ENCODE assay signal across 19 cellular contexts in the genomic region with DNA sequence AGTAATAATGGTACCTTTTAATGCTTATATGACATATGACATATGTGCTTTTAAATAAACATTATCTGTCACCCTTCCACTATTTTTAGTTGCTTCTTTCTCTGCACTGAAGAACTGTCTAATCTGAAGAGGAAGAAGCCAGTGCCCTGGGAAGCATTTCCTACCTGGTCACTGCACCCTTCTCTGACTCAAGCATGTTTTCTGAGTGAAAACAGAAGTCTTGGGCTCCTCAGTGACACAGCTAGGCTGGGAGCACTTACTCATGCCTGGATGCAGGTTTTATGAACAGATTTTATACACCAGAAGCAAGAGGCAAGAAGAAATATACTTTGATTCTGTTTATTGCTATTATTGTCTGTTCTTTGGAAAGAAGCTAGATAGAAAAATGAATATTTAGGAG.
DNase-seq lines count a peak whose midpoint lies in the region; ATAC-seq and TF ChIP-seq lines count a peak whose summit lies in the region.
"Had no signal": no experiment of that assay in that cellular context is flagged by ENCODE, and none has a peak within 500 bp of the region (broad histone marks: within the 10 kb centered on the region; RNA-seq: fewer than 3 reads in every experiment).

No MANE protein-coding gene starts in this region.

- peaks cover 64% of the 10 kb centered on the region for H3K79me2 ChIP-seq in DOHH2 (ENCODE audit: control insufficient read depth, low read length)

- H3K27ac ChIP-seq in DOHH2 (ENCODE audit: low read depth, low read length): no peak overlapping the region
- peak overlapping the region; percentile 34; the same call in 1 of the 2 replicates for H3K27ac ChIP-seq in SK-N-MC
- H3K27ac ChIP-seq: A549 had no signal

- H3K9me3 Mint-ChIP-seq in nephron progenitor cell: no peaks in the 10 kb centered on the region

- H3K4me3 ChIP-seq in DOHH2 (ENCODE audit: low read length) (peak overlapping the region; percentile 19), SK-N-MC (no peak overlapping the region)
- H3K4me3 ChIP-seq: A549 had no signal

- H3K4me2 ChIP-seq in DOHH2 (ENCODE audit: low read length): peak overlapping the region; percentile 49
- H3K4me2 ChIP-seq: A549 had no signal

- H3K27me3 Mint-ChIP-seq in nephron progenitor cell (ENCODE audit: low read depth, poor library complexity): peaks cover 2% of the 10 kb centered on the region

- H3K9me3 ChIP-seq in DOHH2 (ENCODE audit: control insufficient read depth, insufficient read depth, low read length) (no peaks in the 10 kb centered on the region), SK-N-MC (ENCODE audit: low read depth, low read length) (no peaks in the 10 kb centered on the region)
- H3K9me3 ChIP-seq: A549, BE2C had no signal

- no peak for TF ChIP-seq CTCF in DOHH2 (IDR thresholded peaks at IDR 0.05; ENCODE audit: low read depth, low read length, poor library complexity, severe bottlenecking)
- no peak for TF ChIP-seq CTCF in nephron progenitor cell (IDR thresholded peaks at IDR 0.05)

- H3K36me3 ChIP-seq in DOHH2 (ENCODE audit: control insufficient read depth, low read length) (no peaks in the 10 kb centered on the region), SK-N-MC (ENCODE audit: insufficient read depth, low read length) (peaks cover 25% of the 10 kb centered on the region)
- H3K36me3 ChIP-seq: BE2C had no signal

- peak overlapping the region; percentile 7 for H3K9ac ChIP-seq in SK-N-MC (ENCODE audit: insufficient read length)

- H3K4me1 Mint-ChIP-seq in nephron progenitor cell: peaks cover 7% of the 10 kb centered on the region
- H3K4me1 Mint-ChIP-seq: CD4-positive, CD25-positive, alpha-beta regulatory T cell had no signal

- H3K4me3 Mint-ChIP-seq in nephron progenitor cell: no peak overlapping the region
- H3K4me3 Mint-ChIP-seq: CD4-positive, CD25-positive, alpha-beta regulatory T cell had no signal

- H3K36me3 Mint-ChIP-seq in nephron progenitor cell (ENCODE audit: low read depth): no peaks in the 10 kb centered on the region
- H3K36me3 Mint-ChIP-seq: CD4-positive, CD25-positive, alpha-beta regulatory T cell had no signal

- H4K20me1 ChIP-seq in DOHH2 (ENCODE audit: control insufficient read depth, insufficient read depth, low read depth, low read length): no peaks in the 10 kb centered on the region

- H3K9me2 ChIP-seq in DOHH2 (replicated peaks; ENCODE audit: control insufficient read depth, low read length): no peaks in the 10 kb centered on the region

- peak overlapping the region; percentile 85 for H3K27ac Mint-ChIP-seq in nephron progenitor cell
- H3K27ac Mint-ChIP-seq: CD4-positive, CD25-positive, alpha-beta regulatory T cell had no signal

- ATAC-seq in HG02870 (IDR thresholded peaks at IDR 0.05; ENCODE audit: unreplicated experiment) (peak; percentile 40), HG02798 (IDR thresholded peaks at IDR 0.05; ENCODE audit: poor library complexity, unreplicated experiment) (no peak), HG03439 (IDR thresholded peaks at IDR 0.05; ENCODE audit: unreplicated experiment) (no peak)
- ATAC-seq: A549, Right ventricle myocardium inferior had no signal

- peaks cover 7% of the 10 kb centered on the region for H3F3A ChIP-seq in DOHH2 (ENCODE audit: control insufficient read depth, insufficient read depth)

- peaks cover 58% of the 10 kb centered on the region for H3K4me1 ChIP-seq in DOHH2 (ENCODE audit: control insufficient read depth, low read length)
- H3K4me1 ChIP-seq: A549, BE2C had no signal

- DNase-seq in SK-N-MC (ENCODE audit: low read depth, low spot score) (no peak), nephron progenitor cell (no peak)
- no peak for DNase-seq in activated CD4-positive, alpha-beta T cell treated with anti-CD3 and anti-CD28 coated beads, Interleukin-2, amount 50 U/mL, for 4 hours
- DNase-seq: BE2C; CD4-positive, CD25-positive, alpha-beta regulatory T cell; KG1; NCI-H1092 treated with DMSO at 0.1 percent for 48 hours; NCI-H1436 treated with DMSO at 0.1 percent for 48 hours; NCI-H1930; NCI-H2227 treated with DMSO at 0.1 percent for 48 hours; NCI-H510A; NCI-H748 treated with DMSO at 0.1 percent for 48 hours; OCI-M1 had no signal

- no peaks in the 10 kb centered on the region for H3K27me3 ChIP-seq in DOHH2 (ENCODE audit: control insufficient read depth, low read length)
- H3K27me3 ChIP-seq: BE2C had no signal
